Comparison of ENCODE assay signal across 38 cellular contexts in genomic region chr3:186582541-186582940, GRCh38. TPM values are rescaled to one million over a fixed set of nuclear protein-coding genes. Genes with fewer than 3 reads are reported as not detected.
"Had no signal": no experiment of that assay in that cellular context is flagged by ENCODE, and none has a peak within 500 bp of the region (broad histone marks: within the 10 kb centered on the region; RNA-seq: fewer than 3 reads in every experiment).

No MANE protein-coding gene starts in this region.

- DNase-seq: activated B cell treated with CpG ODN at 0.5 μM for 24 hours; activated CD4-positive, alpha-beta memory T cell treated with anti-CD3 and anti-CD28 coated beads for 36 hours; activated CD4-positive, alpha-beta T cell treated with anti-CD3 and anti-CD28 coated beads for 4 hours; activated CD4-positive, alpha-beta T cell treated with anti-CD3 and anti-CD28 coated beads, Interleukin-2, amount 10 ng/mL, durations not matched to agents 24 days and 14 days; activated CD4-positive, alpha-beta T cell treated with anti-CD3 and anti-CD28 coated beads, Interleukin-2, amount 50 U/mL, for 1 hour; activated CD4-positive, alpha-beta T cell treated with anti-CD3 and anti-CD28 coated beads, Interleukin-2, amount 50 U/mL, for 4 hours; activated CD4-positive, CD25-positive, alpha-beta regulatory T cell treated with anti-CD3 and anti-CD28 coated beads, Interleukin-2, amount 50 U/mL, for 72 hours; activated CD8-positive, alpha-beta memory T cell treated with anti-CD3 and anti-CD28 coated beads, Interleukin-2, amount 50 U/mL, for 4 hours; activated CD8-positive, alpha-beta T cell treated with anti-CD3 and anti-CD28 coated beads for 36 hours; activated effector memory CD4-positive, alpha-beta T cell treated with anti-CD3 and anti-CD28 coated beads, Interleukin-2, amount 50 U/mL, for 16 hours; activated gamma-delta T cell treated with Interleukin-2 at 50 U/mL for 16 hours; activated naive CD4-positive, alpha-beta T cell; activated naive CD4-positive, alpha-beta T cell treated with anti-CD3 and anti-CD28 coated beads for 36 hours; activated naive CD4-positive, alpha-beta T cell treated with anti-CD3 and anti-CD28 coated beads, Interleukin-2, amount 50 U/mL, for 16 hours; activated naive CD8-positive, alpha-beta T cell treated with anti-CD3 and anti-CD28 coated beads for 36 hours; activated T-cell treated with anti-CD3 and anti-CD28 coated beads for 4 hours; activated T-cell treated with anti-CD3 and anti-CD28 coated beads, Interleukin-2, amount 50 U/mL, for 1 hour; activated T-cell treated with anti-CD3 and anti-CD28 coated beads, Interleukin-2, amount 50 U/mL, for 4 hours; activated T-cell treated with anti-CD3 and anti-CD28 coated beads, Interleukin-2, amount 50 U/mL, for 72 hours; adrenal gland; amniotic stem cell; aorta; body of pancreas; brain microvascular endothelial cell; cerebellar nuclear complex; T-helper 2 cell; T-helper 9 cell had no signal

- H3K36me3 ChIP-seq: breast epithelium had no signal

- H3K27me3 ChIP-seq: adrenal gland, body of pancreas, brain microvascular endothelial cell, breast epithelium had no signal

- FAIRE-seq: astrocyte, TTC549 had no signal

- H3K9me3 ChIP-seq: adrenal gland, body of pancreas, breast epithelium had no signal

- H3K27ac ChIP-seq: adrenal gland, body of pancreas, brain microvascular endothelial cell, breast epithelium, VCaP had no signal

- H3K4me3 ChIP-seq: adrenal gland, body of pancreas, breast epithelium had no signal

- ATAC-seq: activated CD8-positive, alpha-beta T cell treated with anti-CD3 and anti-CD28 coated beads for 36 hours; activated naive CD4-positive, alpha-beta T cell treated with anti-CD3 and anti-CD28 coated beads, Interleukin-2, amount 50 U/mL, for 72 hours; activated T-cell treated with anti-CD3 and anti-CD28 coated beads, Interleukin-2, amount 50 U/mL, for 4 hours; activated T-cell treated with anti-CD3 and anti-CD28 coated beads, Interleukin-2, amount 50 U/mL, for 72 hours; activated T-helper 17 cell treated with anti-CD3 and anti-CD28 coated beads, Interleukin-2, amount 50 U/mL, for 72 hours; body of pancreas had no signal

- H3K4me1 ChIP-seq: adrenal gland, body of pancreas, breast epithelium had no signal

RNA-seq across cellular contexts. Expression of gene AHSG, which starts 30.3 kb away (rescaled TPM):
- total RNA-seq: activated B cell treated with CpG ODN at 0.5 μM for 24 hours; activated CD4-positive, alpha-beta memory T cell treated with anti-CD3 and anti-CD28 coated beads for 36 hours; activated CD4-positive, alpha-beta T cell treated with anti-CD3 and anti-CD28 coated beads, Interleukin-2, amount 10 ng/mL, durations not matched to agents 24 days and 14 days; activated CD8-positive, alpha-beta memory T cell treated with anti-CD3 and anti-CD28 coated beads for 36 hours; activated CD8-positive, alpha-beta T cell treated with anti-CD3 and anti-CD28 coated beads for 36 hours; activated naive CD4-positive, alpha-beta T cell treated with anti-CD3 and anti-CD28 coated beads for 36 hours; activated naive CD8-positive, alpha-beta T cell treated with anti-CD3 and anti-CD28 coated beads for 36 hours; activated T-helper 17 cell treated with anti-CD3 and anti-CD28 coated beads, Interleukin-2, amount 50 U/mL, for 72 hours; aorta; astrocyte; body of pancreas; breast epithelium; cardiac septum; chondrocyte; T-helper 1 cell treated with Interleukin-12 subunit alpha and Interleukin-12 subunit beta and Interleukin-4 antibody, amounts not matched to agents 30 ng/mL and 1 ng/mL, for 36 hours had no signal

RNA-seq across cellular contexts. Expression of gene FETUB, which starts 57.7 kb away (rescaled TPM):
- total RNA-seq: activated B cell treated with CpG ODN at 0.5 μM for 24 hours; activated CD4-positive, alpha-beta memory T cell treated with anti-CD3 and anti-CD28 coated beads for 36 hours; activated CD4-positive, alpha-beta T cell treated with anti-CD3 and anti-CD28 coated beads, Interleukin-2, amount 10 ng/mL, durations not matched to agents 24 days and 14 days; activated CD8-positive, alpha-beta memory T cell treated with anti-CD3 and anti-CD28 coated beads for 36 hours; activated CD8-positive, alpha-beta T cell treated with anti-CD3 and anti-CD28 coated beads for 36 hours; activated naive CD4-positive, alpha-beta T cell treated with anti-CD3 and anti-CD28 coated beads for 36 hours; activated naive CD4-positive, alpha-beta T cell treated with anti-CD3 and anti-CD28 coated beads, Interleukin-2, amount 50 U/mL, for 72 hours; activated naive CD8-positive, alpha-beta T cell treated with anti-CD3 and anti-CD28 coated beads for 36 hours; activated T-cell treated with anti-CD3 and anti-CD28 coated beads, Interleukin-2, amount 50 U/mL, for 4 hours; activated T-cell treated with anti-CD3 and anti-CD28 coated beads, Interleukin-2, amount 50 U/mL, for 72 hours; activated T-helper 1 cell treated with anti-CD3 and anti-CD28 coated beads, Interleukin-12 subunit alpha, Interleukin-12 subunit beta, Interleukin-2, Interleukin-4 antibody, amounts not matched to agents 30 ng/mL and 10 ng/mL and 1 ng/mL, durations not matched to agents 14 hours and 24 hours and 36 hours; activated T-helper 17 cell treated with anti-CD3 and anti-CD28 coated beads, Interleukin-2, amount 50 U/mL, for 72 hours; adrenal gland; aorta; astrocyte; body of pancreas; breast epithelium; cardiac septum; chondrocyte; T-helper 1 cell treated with Interleukin-12 subunit alpha and Interleukin-12 subunit beta and Interleukin-4 antibody, amounts not matched to agents 30 ng/mL and 1 ng/mL, for 36 hours had no signal
- polyA plus RNA-seq: adrenal gland, aorta had no signal
